In genomic region chr12:19064713-19065112, GRCh38 we compare ENCODE assay signal across 25 cellular contexts.
"Had no signal": no experiment of that assay in that cellular context is flagged by ENCODE, and none has a peak within 500 bp of the region (broad histone marks: within the 10 kb centered on the region; RNA-seq: fewer than 3 reads in every experiment).

No MANE protein-coding gene starts in this region.

- DNase-seq: dermis blood vessel endothelial cell; effector memory CD4-positive, alpha-beta T cell; erythroblast; esophagus squamous epithelium; foreskin melanocyte; hypothalamus; kidney; mesenchymal stem cell; mucosa of descending colon; naive B cell; pancreas; sigmoid colon; stimulated activated CD4-positive, alpha-beta T cell treated with anti-CD3 and anti-CD28 coated beads, Interleukin-2, amount 100 ng/mL, for 24 hours; stimulated activated CD4-positive, alpha-beta T cell treated with anti-CD3 and anti-CD28 coated beads, Interleukin-4, amount 100 ng/mL, for 24 hours; upper lobe of left lung had no signal

- H3K36me3 Mint-ChIP-seq: mesothelial cell of epicardium; naive B cell; natural killer cell treated with Interleukin-12 subunit alpha and Interleukin-12 subunit beta and Interleukin-15 and Interleukin-18, amount 100 ng/mL, for 72 hours; stimulated activated effector memory CD8-positive, alpha-beta T cell treated with anti-CD3 and anti-CD28 coated beads, Interleukin-12 subunit alpha, Interleukin-12 subunit beta, amount 100 ng/mL, for 72 hours had no signal

- H3K4me3 Mint-ChIP-seq: mesothelial cell of epicardium; naive B cell; natural killer cell treated with Interleukin-12 subunit alpha and Interleukin-12 subunit beta and Interleukin-15 and Interleukin-18, amount 100 ng/mL, for 72 hours; neural crest cell; stimulated activated effector memory CD8-positive, alpha-beta T cell treated with anti-CD3 and anti-CD28 coated beads, Interleukin-12 subunit alpha, Interleukin-12 subunit beta, amount 100 ng/mL, for 72 hours; stimulated activated naive CD8-positive, alpha-beta T cell treated with anti-CD3 and anti-CD28 coated beads, Interleukin-15, Interleukin-2, amounts not matched to agents 100 ng/mL and 50 ng/mL, for 24 hours had no signal

- H3K4me1 Mint-ChIP-seq: naive B cell; stimulated activated effector memory CD8-positive, alpha-beta T cell treated with anti-CD3 and anti-CD28 coated beads, Interleukin-12 subunit alpha, Interleukin-12 subunit beta, amount 100 ng/mL, for 72 hours had no signal

- H3K4me1 ChIP-seq: esophagus squamous epithelium, sigmoid colon, tibial nerve, upper lobe of left lung had no signal

- H3K27ac Mint-ChIP-seq: mesothelial cell of epicardium; natural killer cell treated with Interleukin-12 subunit alpha and Interleukin-12 subunit beta and Interleukin-15 and Interleukin-18, amount 100 ng/mL, for 72 hours; stimulated activated effector memory CD8-positive, alpha-beta T cell treated with anti-CD3 and anti-CD28 coated beads, Interleukin-12 subunit alpha, Interleukin-12 subunit beta, amount 100 ng/mL, for 72 hours; stimulated activated naive CD8-positive, alpha-beta T cell treated with anti-CD3 and anti-CD28 coated beads, Interleukin-15, Interleukin-2, amounts not matched to agents 100 ng/mL and 50 ng/mL, for 24 hours had no signal

- H3K4me3 ChIP-seq: coronary artery, esophagus squamous epithelium, lung, mucosa of descending colon, pancreas, sigmoid colon, thoracic aorta, tibial nerve, upper lobe of left lung had no signal

- H3K36me3 ChIP-seq: esophagus squamous epithelium, neutrophil, pancreas, sigmoid colon, thoracic aorta, tibial nerve, upper lobe of left lung had no signal

- ATAC-seq: mucosa of descending colon; natural killer cell treated with Interleukin-12 subunit alpha and Interleukin-12 subunit beta and Interleukin-15 and Interleukin-18, amount 100 ng/mL, for 72 hours; stimulated activated effector memory CD8-positive, alpha-beta T cell treated with anti-CD3 and anti-CD28 coated beads, Interleukin-12 subunit alpha, Interleukin-12 subunit beta, amount 100 ng/mL, for 72 hours had no signal

- H3K9me3 Mint-ChIP-seq: mesothelial cell of epicardium; natural killer cell treated with Interleukin-12 subunit alpha and Interleukin-12 subunit beta and Interleukin-15 and Interleukin-18, amount 100 ng/mL, for 72 hours; stimulated activated effector memory CD8-positive, alpha-beta T cell treated with anti-CD3 and anti-CD28 coated beads, Interleukin-12 subunit alpha, Interleukin-12 subunit beta, amount 100 ng/mL, for 72 hours; stimulated activated naive CD8-positive, alpha-beta T cell treated with anti-CD3 and anti-CD28 coated beads, Interleukin-15, Interleukin-2, amounts not matched to agents 100 ng/mL and 50 ng/mL, for 24 hours had no signal

- H3K27me3 Mint-ChIP-seq: naive B cell; natural killer cell treated with Interleukin-12 subunit alpha and Interleukin-12 subunit beta and Interleukin-15 and Interleukin-18, amount 100 ng/mL, for 72 hours; stimulated activated naive CD8-positive, alpha-beta T cell treated with anti-CD3 and anti-CD28 coated beads, Interleukin-15, Interleukin-2, amounts not matched to agents 100 ng/mL and 50 ng/mL, for 24 hours had no signal

- H3K27ac ChIP-seq: coronary artery, esophagus squamous epithelium, neutrophil, pancreas, sigmoid colon, thoracic aorta, tibial nerve, upper lobe of left lung had no signal

- H3K9me3 ChIP-seq: esophagus squamous epithelium, mucosa of descending colon, neutrophil, pancreas, sigmoid colon, thoracic aorta, tibial nerve, upper lobe of left lung had no signal

- H3K27me3 ChIP-seq: esophagus squamous epithelium, neutrophil, pancreas, sigmoid colon, tibial nerve, upper lobe of left lung had no signal
